Comparison of ENCODE assay signal across 15 cellular contexts in genomic region chr10:92222603-92223275, GRCh38.
DNase-seq lines count a peak whose midpoint lies in the region; ATAC-seq and TF ChIP-seq lines count a peak whose summit lies in the region.
"Had no signal": no experiment of that assay in that cellular context is flagged by ENCODE, and none has a peak within 500 bp of the region (broad histone marks: within the 10 kb centered on the region; RNA-seq: fewer than 3 reads in every experiment).

No MANE protein-coding gene starts in this region.

- no peak for TF ChIP-seq CTCF in HCT116 (IDR thresholded peaks at IDR 0.05 in 2 of 3, conservative IDR thresholded peaks at IDR 0.05 in 1 of 3; ENCODE audit: borderline replicate concordance in 1 of 3, insufficient read depth in 1 of 3, low read depth in 2 of 3, low read length in 2 of 3)
- TF ChIP-seq CTCF in fibroblast of mammary gland (conservative IDR thresholded peaks at IDR 0.05; ENCODE audit: control insufficient read depth, insufficient read depth, low read depth, low read length), result no peak
- TF ChIP-seq CTCF in gastrocnemius medialis (IDR thresholded peaks at IDR 0.05 in 4 of 5, conservative IDR thresholded peaks at IDR 0.05 in 1 of 5), result no peak

- POLR2A ChIA-PET in HCT116 (lab: Charles Lee), result interaction anchor here (1.2 kb wide), 1 partner anchor 12 kb away, joined by 4 read pairs; no protein-coding TSS in a partner anchor

- peak; percentile 79 for ATAC-seq in HCT116
- no peak for ATAC-seq in gastrocnemius medialis
- ATAC-seq in GM21619 (IDR thresholded peaks at IDR 0.05; ENCODE audit: unreplicated experiment), result no peak
- no peak for ATAC-seq in HG03354 (IDR thresholded peaks at IDR 0.05; ENCODE audit: poor library complexity, severe bottlenecking, unreplicated experiment)
- ATAC-seq: activated CD4-positive, alpha-beta T cell treated with anti-CD3 and anti-CD28 coated beads for 36 hours; effector memory CD8-positive, alpha-beta T cell had no signal

- H3K9ac ChIP-seq in HCT116 (ENCODE audit: low read length), result peak overlapping the region; percentile 50
- H3K9ac ChIP-seq: parathyroid adenoma had no signal

- H3K9me2 ChIP-seq in HCT116 (ENCODE audit: insufficient read depth), result no peaks in the 10 kb centered on the region

- BruUV-seq in HCT116 (replicated peaks; lab: Mats Ljungman, UMichigan), result no TSS peak

- H3K27ac ChIP-seq in HCT116 (ENCODE audit: low read depth, low read length) (peak overlapping the region; percentile 65; the same call in 1 of the 2 replicates), gastrocnemius medialis (peak overlapping the region; percentile 16 to 66 (median 55))
- H3K27ac ChIP-seq: parathyroid adenoma, tibial artery had no signal

- RAD21 ChIA-PET in HCT116 (lab: Charles Lee; ENCODE audit: low non-redundant PET in 1 of 2, low total read pairs in 2 of 2, uncharacterized antibody in 2 of 2, unreplicated experiment in 2 of 2), result no interaction called here

- TF ChIP-seq RAD21 in HCT116 (IDR thresholded peaks at IDR 0.05; ENCODE audit: low read depth), result peak; percentile 21

- peak overlapping the region; percentile 63 for H3K4me2 ChIP-seq in HCT116 (ENCODE audit: low read length)

- no peaks in the 10 kb centered on the region for H4K20me1 ChIP-seq in HCT116 (ENCODE audit: insufficient read depth)

- intact Hi-C loops in HCT116 (cut with micrococcal nuclease) (loop anchor here (1.0 kb wide), 1 partner anchor 68 kb away; no protein-coding TSS in a partner anchor), gastrocnemius medialis (cut with DNase I; ENCODE audit: low total_unique reads) (no loop called here)

- no peak overlapping the region for H2AFZ ChIP-seq in HCT116 (ENCODE audit: low read depth, low read length, poor library complexity, severe bottlenecking)
- H2AFZ ChIP-seq: parathyroid adenoma had no signal

- in situ Hi-C loops in gastrocnemius medialis (cut with MboI; ENCODE audit: low sequenced_read_pairs in 4 of 4), result no loop called here

- H3K4me1 ChIP-seq in HCT116 (ENCODE audit: control insufficient read depth in 1 of 2, insufficient read depth in 2 of 2, low read length in 2 of 2), result peaks cover 53 to 74% of the 10 kb centered on the region in 2 experiments
- peaks cover 17 to 26% of the 10 kb centered on the region in 2 donors for H3K4me1 ChIP-seq in gastrocnemius medialis
- H3K4me1 ChIP-seq: parathyroid adenoma, tibial artery had no signal

- TF ChIP-seq POLR2A in HCT116 (IDR thresholded peaks at IDR 0.05; ENCODE audit: borderline replicate concordance, extremely low read depth, insufficient read depth, insufficient read length) (no peak), gastrocnemius medialis (IDR thresholded peaks at IDR 0.05) (no peak)

- CTCF ChIA-PET in HCT116 (lab: Charles Lee), result no interaction called here

- H3K9me3 ChIP-seq in HCT116 (ENCODE audit: control insufficient read depth in 1 of 2, insufficient read depth in 1 of 2, low read depth in 1 of 2, low read length in 2 of 2) (no peaks in the 10 kb centered on the region), gastrocnemius medialis (no peaks in the 10 kb centered on the region)
- H3K9me3 ChIP-seq: tibial artery had no signal

- DNase-seq in HCT116 (ENCODE audit: low read depth, low spot score) (peak; percentile 64), SW480 (ENCODE audit: low spot score) (peak; percentile 74), fibroblast of mammary gland (ENCODE audit: low read depth) (peak; percentile 85), gastrocnemius medialis (no peak), OCI-M1 (lab: John Stamatoyannopoulos, UW) (no peak)
- no peak for DNase-seq in NK-92 treated with Interleukin-12 subunit alpha and Interleukin-12 subunit beta, amount 100 ng/mL, for 24 hours (lab: John Stamatoyannopoulos, UW)
- DNase-seq: activated CD4-positive, alpha-beta T cell treated with anti-CD3 and anti-CD28 coated beads for 36 hours; activated T-cell treated with anti-CD3 and anti-CD28 coated beads, Interleukin-2, amount 50 U/mL, for 48 hours; aorta; effector memory CD8-positive, alpha-beta T cell; stimulated activated CD8-positive, alpha-beta memory T cell treated with anti-CD3 and anti-CD28 coated beads, Interleukin-4, amount 100 ng/mL, for 48 hours; tibial artery had no signal

- no peaks in the 10 kb centered on the region for H3K79me2 ChIP-seq in HCT116 (ENCODE audit: insufficient read depth, low read length)

- H3K36me3 ChIP-seq in HCT116 (ENCODE audit: control insufficient read depth in 1 of 2, insufficient read depth in 2 of 2, low read length in 2 of 2) (no peaks in the 10 kb centered on the region), gastrocnemius medialis (no peaks in the 10 kb centered on the region)

- H3K27me3 ChIP-seq in HCT116 (ENCODE audit: insufficient read depth, low read length), result no peaks in the 10 kb centered on the region
- no peaks in the 10 kb centered on the region for H3K27me3 ChIP-seq in gastrocnemius medialis
- H3K27me3 ChIP-seq: tibial artery had no signal

- H3K4me3 ChIP-seq in HCT116 (replicated peaks in 1 of 2; ENCODE audit: low read depth in 1 of 2, low read length in 2 of 2) (peak overlapping the region in 1 of 2 experiments; percentile 27; a peak in 2 of 4 replicates), fibroblast of mammary gland (ENCODE audit: control insufficient read depth, low read depth, low read length) (no peak overlapping the region), gastrocnemius medialis (no peak overlapping the region)
- H3K4me3 ChIP-seq: tibial artery had no signal

TF ChIP-seq in HCT116, 20 proteins besides CTCF, POLR2A, EP300 and RAD21 (continues in another document):
- no peak for TF ChIP-seq ZNF274 (IDR thresholded peaks at IDR 0.05; ENCODE audit: low read depth, low read length)
- TF ChIP-seq EGR1 (IDR thresholded peaks at IDR 0.05; ENCODE audit: low read depth), result no peak
- TF ChIP-seq SRF (IDR thresholded peaks at IDR 0.05; ENCODE audit: low read depth), result peak; percentile 58; the same call in 1 of the 2 replicates
- no peak for TF ChIP-seq YY1 (IDR thresholded peaks at IDR 0.05; ENCODE audit: extremely low read depth, insufficient replicate concordance, low read depth, low read length)
- 0 out of 2 replicates have a peak, but pooled peaks have one; percentile 11 for TF ChIP-seq SIN3A (IDR thresholded peaks at IDR 0.05; ENCODE audit: low read depth)
- TF ChIP-seq REST (IDR thresholded peaks at IDR 0.05; ENCODE audit: low read depth), result no peak
- TF ChIP-seq ZBTB33 (IDR thresholded peaks at IDR 0.05; ENCODE audit: extremely low read depth, insufficient replicate concordance, low read length), result no peak
- TF ChIP-seq EZH2 (IDR thresholded peaks at IDR 0.05), result no peak
- no peak for TF ChIP-seq EZH2phosphoT487 (IDR thresholded peaks at IDR 0.05; ENCODE audit: borderline replicate concordance)
- TF ChIP-seq CBX3 (IDR thresholded peaks at IDR 0.05; ENCODE audit: low read depth), result peak; percentile 76; the same call in 1 of the 2 replicates
- TF ChIP-seq ATF3 (IDR thresholded peaks at IDR 0.05), result no peak; the same call in 1 of the 2 replicates
- TF ChIP-seq POLR2AphosphoS5 (IDR thresholded peaks at IDR 0.05; ENCODE audit: low read depth, low read length), result no peak
- TF ChIP-seq FOSL1 (IDR thresholded peaks at IDR 0.05; ENCODE audit: low read depth), result peak; percentile 90
- TF ChIP-seq CEBPB (IDR thresholded peaks at IDR 0.05; ENCODE audit: low read depth), result peak; percentile 91
- TF ChIP-seq ELF1 (IDR thresholded peaks at IDR 0.05; ENCODE audit: borderline replicate concordance, low read depth), result no peak; the same call in 1 of the 2 replicates
- TF ChIP-seq TCF7L2 (IDR thresholded peaks at IDR 0.05; ENCODE audit: borderline replicate concordance, extremely low read depth, insufficient read depth, insufficient read length), result no peak

Comparison
In these comparisons a context has a peak if more than half of its experiments do, and no peak if none do; other contexts are left out.
1. DNase-seq: peak in HCT116 (single experiment), SW480 (single experiment) and fibroblast of mammary gland (single experiment); none in gastrocnemius medialis (0 of 2), OCI-M1 (single experiment) and NK-92 treated with Interleukin-12 subunit alpha and Interleukin-12 subunit beta, amount 100 ng/mL, for 24 hours (single experiment).